Comparison of ENCODE assay signal across 8 cellular contexts in the genomic region with DNA sequence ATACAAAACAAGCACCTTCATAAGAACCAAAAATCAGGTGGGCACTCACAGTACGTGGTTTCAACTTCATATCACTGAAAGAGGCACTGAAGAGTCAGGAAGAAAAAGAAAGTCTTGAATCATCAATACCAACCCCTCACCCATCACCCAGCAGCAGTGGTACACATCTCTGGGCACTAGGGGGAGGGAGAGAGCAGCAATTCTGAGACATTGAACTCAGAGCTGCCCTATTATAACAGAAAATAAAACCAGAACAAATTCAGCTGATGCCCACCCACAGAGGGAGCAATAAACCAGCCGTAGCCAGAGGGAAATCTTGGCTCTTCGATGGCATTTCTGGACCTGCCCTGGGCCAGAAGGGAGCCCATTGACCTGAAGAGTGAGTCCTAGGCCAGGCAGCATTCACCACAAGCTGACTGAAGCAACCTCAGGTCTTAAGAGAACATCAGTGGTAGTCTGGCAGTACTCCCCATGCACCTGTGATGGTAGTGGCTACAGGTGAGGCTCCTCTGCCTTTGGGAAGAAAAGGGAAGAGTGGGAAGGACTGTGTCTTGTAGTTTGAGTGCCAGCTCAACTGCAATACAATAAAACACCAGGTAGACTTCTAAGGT. TPM values are rescaled to one million over a fixed set of nuclear protein-coding genes. Genes with fewer than 3 reads are reported as not detected.
DNase-seq lines count a peak whose midpoint lies in the region; ATAC-seq, FAIRE-seq and TF ChIP-seq lines count a peak whose summit lies in the region.

No MANE protein-coding gene starts in this region.

- H3K4me3 ChIP-seq in cardiac muscle cell (no peak overlapping the region), esophagus muscularis mucosa (no peak overlapping the region), small intestine (ENCODE audit: low read depth in 1 of 2, low read length in 2 of 2) (no peak overlapping the region)

- no peaks in the 10 kb centered on the region for H3K36me3 ChIP-seq in cardiac muscle cell
- H3K36me3 ChIP-seq in esophagus muscularis mucosa, result no peaks in the 10 kb centered on the region
- H3K36me3 ChIP-seq in small intestine (ENCODE audit: control insufficient read depth in 2 of 2, insufficient read depth in 2 of 2, low read length in 2 of 2), result no peaks in the 10 kb centered on the region

- intact Hi-C loops in left ventricle myocardium superior (cut with micrococcal nuclease), result no loop called here
- intact Hi-C loops in esophagus muscularis mucosa (cut with DNase I), result no loop called here

- H3K27ac ChIP-seq in cardiac muscle cell (no peak overlapping the region), esophagus muscularis mucosa (replicated peaks in 1 of 4) (no peak overlapping the region), small intestine (ENCODE audit: low read depth in 1 of 2, low read length in 1 of 2) (no peak overlapping the region)

- DNase-seq in cardiac muscle cell (ENCODE audit: low read depth in 1 of 2, low spot score in 1 of 2), result peak; percentile 49 to 67
- no peak for DNase-seq in left ventricle myocardium superior
- DNase-seq in H4 (ENCODE audit: low spot score), result peak; percentile 55
- peak; percentile 34 for DNase-seq in HuH-7.5 (ENCODE audit: low spot score)
- DNase-seq in T-helper 17 cell, result no peak
- DNase-seq in esophagus muscularis mucosa (ENCODE audit: extremely low spot score), result no peak
- DNase-seq in small intestine, result peak; percentile 61
- DNase-seq in NCI-H2081 treated with DMSO at 0.1 percent for 48 hours (lab: John Stamatoyannopoulos, UW), result no peak

- H3K4me1 ChIP-seq in cardiac muscle cell (ENCODE audit: low read depth), result no peaks in the 10 kb centered on the region
- no peaks in the 10 kb centered on the region for H3K4me1 ChIP-seq in esophagus muscularis mucosa
- no peaks in the 10 kb centered on the region for H3K4me1 ChIP-seq in small intestine (ENCODE audit: control insufficient read depth in 2 of 2, insufficient read depth in 1 of 2, low read depth in 1 of 2, low read length in 1 of 2)

- H3K27me3 Mint-ChIP-seq in T-helper 17 cell, result peaks cover 6% of the 10 kb centered on the region

- no peak for TF ChIP-seq EP300 in esophagus muscularis mucosa (IDR thresholded peaks at IDR 0.05)

- no peaks in the 10 kb centered on the region for H3K36me3 Mint-ChIP-seq in T-helper 17 cell (ENCODE audit: low read depth)

- no peaks in the 10 kb centered on the region for H3K4me1 Mint-ChIP-seq in T-helper 17 cell

- ATAC-seq in left ventricle myocardium superior (no peak), T-helper 17 cell (peak; percentile 67)

- H3K9me3 ChIP-seq in cardiac muscle cell (ENCODE audit: low read depth) (no peaks in the 10 kb centered on the region), T-helper 17 cell (ENCODE audit: control insufficient read depth, low read length, poor library complexity, severe bottlenecking) (no peaks in the 10 kb centered on the region), esophagus muscularis mucosa (peaks cover 0 to 19% (median 6%) of the 10 kb centered on the region in 4 donors), small intestine (ENCODE audit: control insufficient read depth, low read depth) (no peaks in the 10 kb centered on the region)

- TF ChIP-seq CTCF in cardiac muscle cell (IDR thresholded peaks at IDR 0.05; ENCODE audit: low read depth, low read length) (peak; percentile 96), esophagus muscularis mucosa (IDR thresholded peaks at IDR 0.05) (peak; percentile 14 to 37 (median 16))

- no peak for TF ChIP-seq POLR2A in esophagus muscularis mucosa (IDR thresholded peaks at IDR 0.05; ENCODE audit: low read depth)

- H3K27me3 ChIP-seq in cardiac muscle cell (no peaks in the 10 kb centered on the region), esophagus muscularis mucosa (no peaks in the 10 kb centered on the region), small intestine (ENCODE audit: control insufficient read depth in 2 of 2, insufficient read depth in 2 of 2, low read length in 2 of 2) (no peaks in the 10 kb centered on the region)

- H3K27ac Mint-ChIP-seq in T-helper 17 cell, result no peak overlapping the region

- FAIRE-seq in small intestine (lab: Jason Lieb, UNC), result no peak

- 39% methylated on average over 3 of the region's 3 CpGs for whole genome bisulfite sequencing in esophagus muscularis mucosa
- WGBS in small intestine, 3 donors, result 17 to 35% (median 31%) methylated on average over 3 of the region's 3 CpGs

- H3K4me3 Mint-ChIP-seq in T-helper 17 cell, result no peak overlapping the region

RNA-seq across cellular contexts. Expression of gene FAM181B, which starts 42.2 kb away (rescaled TPM):
- total RNA-seq in cardiac muscle cell (0.60 and 0.99 TPM in 2 replicates), left ventricle myocardium superior (0.07 TPM), T-helper 17 cell (not detected), esophagus muscularis mucosa (1 to 10 TPM in 3 of 4 donors, under 1 TPM in 1; 0.83 to 1.6 (median 1.2) TPM)
- polyA plus RNA-seq in cardiac muscle cell (1.0 and 1.4 TPM in 2 replicates), small intestine (under 1 TPM in 2 of 3 donors, not detected in 1; 0.22 to 0.49 TPM)
- total RNA-seq in H4 (2014; rRNA removed; shearing (Covaris generic)), result not detected in 2 replicates

Comparison
In these comparisons a context has a peak if more than half of its experiments do, and no peak if none do; other contexts are left out.
1. DNase-seq: peak in cardiac muscle cell (2 of 2), H4 (single experiment), HuH-7.5 (single experiment) and small intestine (single experiment); none in left ventricle myocardium superior (single experiment), T-helper 17 cell (0 of 3), esophagus muscularis mucosa (single experiment) and NCI-H2081 treated with DMSO at 0.1 percent for 48 hours (single experiment).